Comparison of ENCODE assay signal across 9 cellular contexts in the genomic region with DNA sequence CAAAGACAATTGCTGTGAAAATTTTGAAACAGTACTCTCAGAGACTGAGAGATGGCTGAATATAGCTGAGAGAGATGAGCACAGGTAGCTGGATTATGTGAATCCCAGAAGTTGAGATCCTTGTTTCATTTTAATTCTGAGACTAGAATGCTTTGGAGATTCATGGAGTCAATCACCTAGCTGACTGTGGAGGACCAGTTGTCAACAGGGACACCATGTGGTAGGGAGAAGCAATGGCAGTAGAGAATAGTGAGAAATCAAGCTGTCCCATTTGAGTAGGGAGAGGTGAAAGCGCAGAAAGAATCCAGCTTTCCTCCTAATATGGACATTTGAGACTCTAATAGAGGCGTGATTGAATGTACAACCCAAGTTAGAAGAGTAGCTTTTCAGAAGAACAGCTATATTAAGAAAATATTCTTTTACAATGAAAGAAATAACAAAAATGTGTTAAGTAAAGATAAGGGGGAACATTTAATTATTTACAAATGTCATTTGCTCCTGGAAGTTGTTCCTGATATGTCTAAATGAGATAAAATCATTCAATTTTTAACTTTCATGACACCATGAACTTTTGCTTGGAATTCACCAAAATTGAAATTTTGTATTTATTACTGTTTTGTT. TPM values are rescaled to one million over a fixed set of nuclear protein-coding genes. Genes with fewer than 3 reads are reported as not detected.
DNase-seq lines count a peak whose midpoint lies in the region; ATAC-seq, FAIRE-seq and TF ChIP-seq lines count a peak whose summit lies in the region.
"Had no signal": no experiment of that assay in that cellular context is flagged by ENCODE, and none has a peak within 500 bp of the region (broad histone marks: within the 10 kb centered on the region; RNA-seq: fewer than 3 reads in every experiment).

No MANE protein-coding gene starts in this region.

- FAIRE-seq in pancreas (lab: Jason Lieb, UNC) = no peak

- H3K4me2 ChIP-seq in DOHH2 (ENCODE audit: low read length) = no peak overlapping the region

- TF ChIP-seq CTCF in DOHH2 (IDR thresholded peaks at IDR 0.05; ENCODE audit: low read depth, low read length, poor library complexity, severe bottlenecking) (peak; percentile 32), RWPE2 (IDR thresholded peaks at IDR 0.05; ENCODE audit: poor library complexity, severe bottlenecking) (peak; percentile 91), fibroblast of mammary gland (conservative IDR thresholded peaks at IDR 0.05; ENCODE audit: control insufficient read depth, insufficient read depth, low read depth, low read length) (peak; percentile 99), pancreas (IDR thresholded peaks at IDR 0.05) (peak; percentile 47 to 69 (median 61))

- H3K9me3 ChIP-seq in DOHH2 (ENCODE audit: control insufficient read depth, insufficient read depth, low read length) = no peaks in the 10 kb centered on the region
- H3K9me3 ChIP-seq in RWPE2 (ENCODE audit: severe bottlenecking) = no peaks in the 10 kb centered on the region
- H3K9me3 ChIP-seq in pancreas = no peaks in the 10 kb centered on the region

- ATAC-seq in GM21381 (IDR thresholded peaks at IDR 0.05; ENCODE audit: unreplicated experiment) (peak; percentile 78), RWPE2 (ENCODE audit: low read depth) (peak; percentile 97), pancreas (peak; percentile 90 to 100 (median 98))

- WGBS in pancreas, 2 donors = 9% methylated on average over 2 of the region's 2 CpGs

- intact Hi-C loops in pancreas (cut with DNase I) = no loop called here

- H3K9me2 ChIP-seq in DOHH2 (replicated peaks; ENCODE audit: control insufficient read depth, low read length) = no peaks in the 10 kb centered on the region

- H3K4me1 ChIP-seq in DOHH2 (ENCODE audit: control insufficient read depth, low read length) = no peaks in the 10 kb centered on the region
- peaks cover 9% of the 10 kb centered on the region for H3K4me1 ChIP-seq in RWPE2 (ENCODE audit: insufficient read depth, poor library complexity, severe bottlenecking)
- no peaks in the 10 kb centered on the region for H3K4me1 ChIP-seq in pancreas

- no peak overlapping the region for H3K4me3 ChIP-seq in DOHH2 (ENCODE audit: low read length)
- H3K4me3 ChIP-seq in RWPE2 (ENCODE audit: severe bottlenecking) = no peak overlapping the region
- no peak overlapping the region for H3K4me3 ChIP-seq in fibroblast of mammary gland (ENCODE audit: control insufficient read depth, low read depth, low read length)
- no peak overlapping the region for H3K4me3 ChIP-seq in pancreas

- no peaks in the 10 kb centered on the region for H3F3A ChIP-seq in DOHH2 (ENCODE audit: control insufficient read depth, insufficient read depth)

- H3K79me2 ChIP-seq in DOHH2 (ENCODE audit: control insufficient read depth, low read length) = no peaks in the 10 kb centered on the region

- DNase-seq in HuH-7 (ENCODE audit: low spot score) (peak; percentile 46), RWPE2 (ENCODE audit: low spot score) (no peak), fibroblast of mammary gland (ENCODE audit: low read depth) (peak; percentile 81), pancreas (peak in 3 of 6 donors; percentile 24 to 55 (median 25)), GF-D8 (lab: John Stamatoyannopoulos, UW) (no peak)
- no peak for DNase-seq in activated naive CD4-positive, alpha-beta T cell (lab: John Stamatoyannopoulos, UW)
- DNase-seq: activated B cell treated with CpG ODN at 0.5 μM for 24 hours had no signal

- no peak overlapping the region for H3K27ac ChIP-seq in DOHH2 (ENCODE audit: low read depth, low read length)
- no peak overlapping the region for H3K27ac ChIP-seq in RWPE2 (ENCODE audit: poor library complexity, severe bottlenecking)
- H3K27ac ChIP-seq in pancreas = no peak overlapping the region

- H4K20me1 ChIP-seq in DOHH2 (ENCODE audit: control insufficient read depth, insufficient read depth, low read depth, low read length) = no peaks in the 10 kb centered on the region

- no peaks in the 10 kb centered on the region for H3K36me3 ChIP-seq in DOHH2 (ENCODE audit: control insufficient read depth, low read length)
- no peaks in the 10 kb centered on the region for H3K36me3 ChIP-seq in RWPE2 (ENCODE audit: low read depth)
- H3K36me3 ChIP-seq in pancreas = no peaks in the 10 kb centered on the region

- H3K27me3 ChIP-seq in DOHH2 (ENCODE audit: control insufficient read depth, low read length) (no peaks in the 10 kb centered on the region), RWPE2 (ENCODE audit: insufficient read depth, poor library complexity, severe bottlenecking) (no peaks in the 10 kb centered on the region), pancreas (no peaks in the 10 kb centered on the region)

RNA-seq across cellular contexts. Expression of gene GLRB, which starts 30.3 kb away (rescaled TPM):
- 10 to 100 TPM in 1 of 6 donors, 1 to 10 TPM in 5; 4.2 to 11.3 (median 7.7) TPM for total RNA-seq in pancreas
- 1 to 10 TPM; 4.1 to 7.1 TPM for polyA plus RNA-seq in pancreas
- total RNA-seq: activated B cell treated with CpG ODN at 0.5 μM for 24 hours had no signal

Comparison
In these comparisons a context has a peak if more than half of its experiments do, and no peak if none do; other contexts are left out.
1. CTCF ChIP-seq: peak in every context shown above with its lines; median percentile 99 in fibroblast of mammary gland; 91 in RWPE2; 61 in pancreas; 32 in DOHH2.
2. DNase-seq: peak in HuH-7 (single experiment) and fibroblast of mammary gland (single experiment); none in RWPE2 (single experiment), GF-D8 (single experiment) and activated naive CD4-positive, alpha-beta T cell (0 of 4).
3. Peak in every context shown above with its lines, with median percentiles within 50 percentile points of each other: ATAC-seq.